Comparison of ENCODE assay signal across 8 cellular contexts in the genomic region with DNA sequence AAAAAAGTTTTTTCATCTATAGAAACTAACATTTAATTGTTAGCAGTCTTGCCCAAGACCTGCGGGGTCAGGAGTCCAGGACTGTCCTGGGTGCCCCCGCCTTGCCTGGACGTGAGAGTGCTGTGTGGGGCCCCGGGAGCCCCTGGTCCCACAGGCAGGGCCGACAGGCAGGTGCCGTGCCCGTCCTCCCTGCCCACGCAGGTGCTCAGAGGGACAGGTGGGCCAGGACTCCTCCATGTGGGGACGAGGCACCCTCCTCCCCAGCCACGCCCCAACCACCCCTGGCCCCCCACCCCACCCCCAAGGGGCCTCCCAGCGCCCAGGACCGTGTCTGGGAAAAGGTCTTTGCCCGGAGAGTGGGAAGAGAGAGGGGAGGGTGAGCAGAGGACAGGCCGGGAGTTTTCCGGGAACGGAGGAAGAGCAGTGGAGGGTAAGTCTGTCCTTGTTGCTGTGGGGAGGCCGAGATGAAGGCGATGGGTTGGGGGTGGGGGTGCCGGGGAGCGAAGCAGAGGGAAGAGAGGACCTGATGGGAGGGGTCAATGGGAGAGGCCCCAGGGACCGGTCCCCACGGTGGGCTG. TPM values are rescaled to one million over a fixed set of nuclear protein-coding genes. Genes with fewer than 3 reads are reported as not detected.
DNase-seq lines count a peak whose midpoint lies in the region; ATAC-seq, FAIRE-seq and TF ChIP-seq lines count a peak whose summit lies in the region.

No MANE protein-coding gene starts in this region.

- no peaks in the 10 kb centered on the region for H3K27me3 Mint-ChIP-seq in naive thymus-derived CD4-positive, alpha-beta T cell

- no peak for ATAC-seq in naive thymus-derived CD4-positive, alpha-beta T cell

- peak overlapping the region; percentile 73 to 89 (median 85) for H3K4me3 Mint-ChIP-seq in naive thymus-derived CD4-positive, alpha-beta T cell

- H3K27ac Mint-ChIP-seq in naive thymus-derived CD4-positive, alpha-beta T cell, result peak overlapping the region in 8 of 9 donors; percentile 74 to 89 (median 86)

- POLR2A ChIA-PET in naive thymus-derived CD4-positive, alpha-beta T cell (lab: Charles Lee), result no interaction called here

- H3K9me3 ChIP-seq in BLaER1, result no peaks in the 10 kb centered on the region
- H3K9me3 ChIP-seq in naive thymus-derived CD4-positive, alpha-beta T cell (ENCODE audit: control insufficient read depth in 2 of 3, low read length in 3 of 3), result no peaks in the 10 kb centered on the region

- CTCF ChIA-PET in naive thymus-derived CD4-positive, alpha-beta T cell (lab: Charles Lee), result no interaction called here

- H3K36me3 Mint-ChIP-seq in naive thymus-derived CD4-positive, alpha-beta T cell, result no peaks in the 10 kb centered on the region

- intact Hi-C loops in dorsolateral prefrontal cortex (cut with DNase I), result loop anchor here (1.0 to 5.0 kb wide), 3 partner anchors 28 to 79 kb away; a partner anchor contains a TSS
- intact Hi-C loops in naive thymus-derived CD4-positive, alpha-beta T cell (cut with micrococcal nuclease), result loop anchor here (1.0 to 10.0 kb wide), 5 partner anchors 29 to 275 kb away; a partner anchor contains a TSS

- no peaks in the 10 kb centered on the region for H3K36me3 ChIP-seq in BLaER1
- no peaks in the 10 kb centered on the region for H3K36me3 ChIP-seq in naive thymus-derived CD4-positive, alpha-beta T cell (ENCODE audit: control insufficient read depth in 2 of 3, insufficient read depth in 3 of 3, low read length in 3 of 3)

- peaks cover 0 to 17% (median 5%) of the 10 kb centered on the region in 7 donors for H3K4me1 Mint-ChIP-seq in naive thymus-derived CD4-positive, alpha-beta T cell

- H3K9me3 Mint-ChIP-seq in naive thymus-derived CD4-positive, alpha-beta T cell, result no peaks in the 10 kb centered on the region

- H3K27ac ChIP-seq in BLaER1 (peak overlapping the region; percentile 89), dorsolateral prefrontal cortex (peak overlapping the region; percentile 80 to 99 (median 96))
- peak overlapping the region; percentile 81 for H3K27ac ChIP-seq in naive thymus-derived CD4-positive, alpha-beta T cell (ENCODE audit: low read depth, low read length)

- H3K27me3 ChIP-seq in BLaER1 (no peaks in the 10 kb centered on the region), dorsolateral prefrontal cortex (no peaks in the 10 kb centered on the region)
- no peaks in the 10 kb centered on the region for H3K27me3 ChIP-seq in naive thymus-derived CD4-positive, alpha-beta T cell (ENCODE audit: control insufficient read depth in 2 of 2, insufficient read depth in 2 of 2, low read length in 2 of 2)

- peak in 1 of 56 donors; percentile 3 for TF ChIP-seq CTCF in dorsolateral prefrontal cortex (IDR thresholded peaks at IDR 0.05 in 54 of 56, conservative IDR thresholded peaks at IDR 0.05 in 2 of 56; ENCODE audit: low read depth in 1 of 56, partially characterized antibody in 56 of 56)

- DNase-seq in NCI-H146 treated with DMSO at 0.1 percent for 48 hours (lab: John Stamatoyannopoulos, UW; ENCODE audit: unreplicated experiment) (peak; percentile 40), dorsolateral prefrontal cortex (no peak), urothelium cell line (ENCODE audit: low spot score) (no peak), germinal center (ENCODE audit: low spot score) (no peak), middle frontal gyrus (ENCODE audit: extremely low spot score, low spot score) (no peak)
- DNase-seq in naive thymus-derived CD4-positive, alpha-beta T cell, result peak in 1 of 9 donors; percentile 8
- no peak for DNase-seq in activated CD4-positive, alpha-beta T cell treated with anti-CD3 and anti-CD28 coated beads for 48 hours

- H3K4me3 ChIP-seq in BLaER1 (peak overlapping the region; percentile 71), dorsolateral prefrontal cortex (peak overlapping the region; percentile 63 to 97 (median 81))
- H3K4me3 ChIP-seq in naive thymus-derived CD4-positive, alpha-beta T cell (ENCODE audit: low read length), result peak overlapping the region; percentile 68

- peak overlapping the region; percentile 81 for H3K4me2 ChIP-seq in BLaER1

- no peak for FAIRE-seq in urothelium cell line (lab: Jason Lieb, UNC)

- peaks cover under 1% of the 10 kb centered on the region; the same call in 1 of the 2 replicates for H4K20me1 ChIP-seq in BLaER1

- H3K9ac ChIP-seq in BLaER1, result peak overlapping the region; percentile 83

- peaks cover 45% of the 10 kb centered on the region for H3K4me1 ChIP-seq in BLaER1
- H3K4me1 ChIP-seq in naive thymus-derived CD4-positive, alpha-beta T cell (ENCODE audit: control insufficient read depth in 2 of 2, insufficient read depth in 2 of 2, low read length in 2 of 2), result peaks cover 7 to 16% of the 10 kb centered on the region in 2 donors

RNA-seq across cellular contexts. Expression of a gene that starts 2.7 kb away (rescaled TPM):
- 10 to 100 TPM in 108 of 120 experiments, 1 to 10 TPM in 12; 5.2 to 34.4 (median 16.7) TPM for total RNA-seq in dorsolateral prefrontal cortex
- 1 to 10 TPM in 4 of 5 experiments, under 1 TPM in 1; 0.89 to 4.9 (median 2.6) TPM for total RNA-seq in naive thymus-derived CD4-positive, alpha-beta T cell
- polyA plus RNA-seq in naive thymus-derived CD4-positive, alpha-beta T cell, result not detected

RNA-seq across cellular contexts. Expression of a gene that starts 4.3 kb away (rescaled TPM):
- 1 to 10 TPM in 95 of 120 experiments, under 1 TPM in 1, not detected in 24; 1.00 to 6.0 (median 2.2) TPM for total RNA-seq in dorsolateral prefrontal cortex
- 1 to 10 TPM in 3 of 5 experiments, under 1 TPM in 2; 0.77 to 3.6 (median 1.4) TPM for total RNA-seq in naive thymus-derived CD4-positive, alpha-beta T cell
- not detected for polyA plus RNA-seq in naive thymus-derived CD4-positive, alpha-beta T cell

RNA-seq across cellular contexts. Expression of a gene that starts 4.8 kb away (rescaled TPM):
- total RNA-seq in dorsolateral prefrontal cortex, result 100 to 1,000 TPM in 22 of 120 experiments, 10 to 100 TPM in 98; 66.7 to 121 (median 89.9) TPM
- 100 to 1,000 TPM in 1 of 5 experiments, 10 to 100 TPM in 4; 54.3 to 105 (median 94.5) TPM for total RNA-seq in naive thymus-derived CD4-positive, alpha-beta T cell
- polyA plus RNA-seq in naive thymus-derived CD4-positive, alpha-beta T cell, result 100 to 1,000 TPM in 1 of 2 donors, 10 to 100 TPM in 1; 59.1 to 113 TPM

RNA-seq across cellular contexts. Expression of a gene that starts 28.0 kb away (rescaled TPM):
- total RNA-seq in dorsolateral prefrontal cortex, result 1,000 to 10,000 TPM; 1,122 to 4,894 (median 2,197) TPM
- total RNA-seq in naive thymus-derived CD4-positive, alpha-beta T cell, result 10 to 100 TPM in 1 of 5 experiments, 1 to 10 TPM in 3, under 1 TPM in 1; 0.97 to 68.7 (median 4.3) TPM
- polyA plus RNA-seq in naive thymus-derived CD4-positive, alpha-beta T cell, result not detected

RNA-seq across cellular contexts. Expression of a gene that starts 33.5 kb away (rescaled TPM):
- total RNA-seq in dorsolateral prefrontal cortex, result 10 to 100 TPM in 119 of 120 experiments, 1 to 10 TPM in 1; 9.8 to 81.8 (median 27.3) TPM
- 1 to 10 TPM in 1 of 5 experiments, under 1 TPM in 2, not detected in 2; 0.12 to 1.9 (median 0.13) TPM for total RNA-seq in naive thymus-derived CD4-positive, alpha-beta T cell
- polyA plus RNA-seq in naive thymus-derived CD4-positive, alpha-beta T cell, result not detected
